Comparison of ENCODE assay signal across 8 cellular contexts in genomic region chr1:156082111-156083091, GRCh38. TPM values are rescaled to one million over a fixed set of nuclear protein-coding genes. Genes with fewer than 3 reads are reported as not detected.
DNase-seq lines count a peak whose midpoint lies in the region; ATAC-seq and TF ChIP-seq lines count a peak whose summit lies in the region.

Gene MEX3A, minus strand, starts transcription at chr1:156082465. Its CDS starts 467 bp downstream, at chr1:156081998.

- ATAC-seq in HG03442 (IDR thresholded peaks at IDR 0.05; ENCODE audit: unreplicated experiment) = no peak

- DNase-seq in DMS114 treated with DMSO at 0.1 percent for 48 hours (lab: John Stamatoyannopoulos, UW; ENCODE audit: unreplicated experiment) (peak; percentile 60), NT2/D1 (ENCODE audit: low read depth, low spot score) (peak; percentile 98), activated T-cell treated with anti-CD3 and anti-CD28 coated beads for 24 hours (ENCODE audit: low read depth) (peak; percentile 31), epithelial cell of proximal tubule (ENCODE audit: low read depth) (no peak), midbrain (lab: John Stamatoyannopoulos, UW) (peak; percentile 75)
- peak; percentile 42 for DNase-seq in stimulated activated naive CD4-positive, alpha-beta T cell treated with Interleukin-2 at 50 U/mL for 16 hours (lab: John Stamatoyannopoulos, UW)

- H3K36me3 ChIP-seq in HUES48 (ENCODE audit: control insufficient read depth, insufficient read depth, low read length) (peaks cover 12% of the 10 kb centered on the region), NT2/D1 (ENCODE audit: insufficient read depth, insufficient read length, low read length) (peaks cover 40% of the 10 kb centered on the region)

- no peak for TF ChIP-seq CTCF in epithelial cell of proximal tubule (conservative IDR thresholded peaks at IDR 0.05; ENCODE audit: low read depth, low read length)

- no peaks in the 10 kb centered on the region for H3K9me3 ChIP-seq in HUES48 (ENCODE audit: control insufficient read depth, insufficient read depth, low read length)
- no peaks in the 10 kb centered on the region for H3K9me3 ChIP-seq in NT2/D1 (ENCODE audit: insufficient read depth, low read length)

- peaks cover 38% of the 10 kb centered on the region for H3K4me1 ChIP-seq in HUES48 (ENCODE audit: control insufficient read depth, insufficient read depth, low read length)
- peaks cover 16% of the 10 kb centered on the region for H3K4me1 ChIP-seq in NT2/D1 (ENCODE audit: insufficient read depth, insufficient read length)

- H3K4me3 ChIP-seq in HUES48 (ENCODE audit: low read depth, low read length) (peak within 1 kb of the TSS; percentile 88), NT2/D1 (ENCODE audit: insufficient read length, low read depth) (peak within 1 kb of the TSS; percentile 93), epithelial cell of proximal tubule (ENCODE audit: low read depth, low read length) (peak within 1 kb of the TSS; percentile 91)

- H3K27me3 ChIP-seq in HUES48 (ENCODE audit: control insufficient read depth, insufficient read depth, low read length) (no peaks in the 10 kb centered on the region), NT2/D1 (ENCODE audit: insufficient read depth, insufficient read length) (no peaks in the 10 kb centered on the region)

- H3K27ac ChIP-seq in HUES48 (ENCODE audit: low read depth, low read length) = peak within 1 kb of the TSS; percentile 98

- H3K9ac ChIP-seq in HUES48 (ENCODE audit: low read depth, low read length) (peak within 1 kb of the TSS; percentile 81), NT2/D1 (ENCODE audit: insufficient read length, low read depth) (peak within 1 kb of the TSS; percentile 96)

RNA-seq across cellular contexts. Expression of gene MEX3A, which starts in this region (rescaled TPM):
- total RNA-seq in epithelial cell of proximal tubule = 14.8 and 19.0 TPM in 2 replicates
